In the genomic region with DNA sequence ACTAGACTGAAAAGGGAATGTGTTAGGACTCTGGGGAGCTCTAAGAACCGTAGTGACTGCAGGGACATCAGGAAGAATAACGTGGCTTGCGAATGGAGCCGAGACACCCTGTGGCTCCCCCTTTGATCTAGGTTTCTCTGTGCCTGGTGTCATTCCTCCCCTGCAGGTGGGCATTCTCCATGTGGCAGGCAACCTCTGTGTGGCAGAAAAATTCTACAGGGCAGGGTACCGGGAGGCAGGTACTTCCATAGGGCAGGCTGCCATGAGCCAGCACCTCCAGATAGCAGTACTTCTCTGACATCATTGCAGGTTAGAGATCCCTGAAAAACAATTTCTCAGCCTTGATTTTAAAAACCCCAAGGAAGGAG, we compare ENCODE assay signal across 23 cellular contexts. TPM values are rescaled to one million over a fixed set of nuclear protein-coding genes. Genes with fewer than 3 reads are reported as not detected.
DNase-seq lines count a peak whose midpoint lies in the region; ATAC-seq, FAIRE-seq and TF ChIP-seq lines count a peak whose summit lies in the region.
"Had no signal": no experiment of that assay in that cellular context is flagged by ENCODE, and none has a peak within 500 bp of the region (broad histone marks: within the 10 kb centered on the region; RNA-seq: fewer than 3 reads in every experiment).

No MANE protein-coding gene starts in this region.

- H4K5ac ChIP-seq in IMR-90 (ENCODE audit: low read depth, low read length) (peak overlapping the region; percentile 74), H1 (ENCODE audit: insufficient read length, low read depth, low read length) (no peak overlapping the region)

- H3K79me2 ChIP-seq in H1 (ENCODE audit: control insufficient read depth in 1 of 2, insufficient read depth in 2 of 2, low read length in 2 of 2), result no peaks in the 10 kb centered on the region
- H3K79me2 ChIP-seq in mammary epithelial cell (ENCODE audit: insufficient read depth, low read length), result no peaks in the 10 kb centered on the region

- H3K79me1 ChIP-seq in IMR-90 (ENCODE audit: low read depth in 1 of 2, low read length in 2 of 2) (no peaks in the 10 kb centered on the region), H1 (ENCODE audit: low read depth, low read length) (no peaks in the 10 kb centered on the region), neuronal stem cell (ENCODE audit: low read depth, low read length) (no peaks in the 10 kb centered on the region)

- H2BK5ac ChIP-seq in IMR-90 (ENCODE audit: low read depth, low read length, poor library complexity, severe bottlenecking) (peak overlapping the region; percentile 72), H1 (ENCODE audit: low read depth, low read length) (no peak overlapping the region), neuronal stem cell (ENCODE audit: low read length) (no peak overlapping the region)

- no CpG with 5 or more reads among the region's 5 CpGs for WGBS in IMR-90 (ENCODE audit: extremely low coverage in 2 of 2, insufficient read length in 1 of 2), 2 experiments
- WGBS in H1 (ENCODE audit: extremely low coverage in 1 of 2, insufficient coverage in 1 of 2, insufficient read length in 1 of 2, insufficient replicate concordance in 2 of 2, low coverage in 1 of 2, low lambda C conversion rate in 2 of 2, missing lambda C conversion rate in 1 of 2), 2 experiments, result 79% methylated on average over 5 of the region's 5 CpGs; no CpG with 5 or more reads in 1 of the 2 experiments
- WGBS in neuronal stem cell (ENCODE audit: extremely low coverage in 2 of 2, insufficient read length in 2 of 2, insufficient replicate concordance in 1 of 2), 2 donors, result no CpG with 5 or more reads among the region's 5 CpGs
- WGBS in mammary epithelial cell (ENCODE audit: low coverage, missing lambda C conversion rate), result 87% methylated on average over 5 of the region's 5 CpGs

- CTCF ChIA-PET in IMR-90 (lab: Yijun Ruan, JAX) (interaction anchor here (0.8 kb wide), 1 partner anchor 15 kb away, joined by 3 read pairs; no protein-coding TSS in a partner anchor), H1 (lab: Charles Lee; ENCODE audit: partially characterized antibody) (interaction anchor here (1.3 kb wide), 1 partner anchor 12 kb away, joined by 4 read pairs; no protein-coding TSS in a partner anchor), mammary epithelial cell (lab: Charles Lee; ENCODE audit: low non-redundant PET) (no interaction called here)

- FAIRE-seq in H1 (lab: Jason Lieb, UNC), result no peak
- FAIRE-seq: bronchial epithelial cell, G401.6, islet of Langerhans had no signal

- H3K27me3 ChIP-seq in BLaER1, result no peaks in the 10 kb centered on the region
- H3K27me3 ChIP-seq in IMR-90 (ENCODE audit: control insufficient read depth, insufficient read depth, low read length), result no peaks in the 10 kb centered on the region
- H3K27me3 ChIP-seq in H1 (replicated peaks in 1 of 4; ENCODE audit: control insufficient read depth in 3 of 4, extremely low read depth in 1 of 4, insufficient read depth in 3 of 4, low read length in 3 of 4), result no peaks in the 10 kb centered on the region
- H3K27me3 ChIP-seq in neuronal stem cell (ENCODE audit: control insufficient read depth in 3 of 3, insufficient read depth in 3 of 3, low read depth in 1 of 3, low read length in 3 of 3), result peaks cover 0 to 12% (median 0%) of the 10 kb centered on the region in 3 experiments
- H3K27me3 ChIP-seq in mammary epithelial cell (ENCODE audit: insufficient read depth, low read length), result no peaks in the 10 kb centered on the region
- H3K27me3 ChIP-seq: adrenal gland had no signal

- in situ Hi-C loops in IMR-90 (cut with MboI; ENCODE audit: low sequenced_read_pairs), result no loop called here
- in situ Hi-C loops in mammary epithelial cell (cut with MboI; ENCODE audit: low sequenced_read_pairs in 2 of 2), result no loop called here

- 0 out of 2 replicates have a peak, but pooled peaks cover 8% of the 10 kb centered on the region for H3K9me3 ChIP-seq in BLaER1
- H3K9me3 ChIP-seq in IMR-90 (ENCODE audit: control insufficient read depth, insufficient read depth, low read length), result no peaks in the 10 kb centered on the region
- H3K9me3 ChIP-seq in H1 (ENCODE audit: insufficient read depth in 2 of 2, low read depth in 1 of 2, low read length in 1 of 2), result no peaks in the 10 kb centered on the region
- no peaks in the 10 kb centered on the region for H3K9me3 ChIP-seq in neuronal stem cell (replicated peaks in 1 of 2; ENCODE audit: control insufficient read depth in 2 of 2, insufficient read depth in 1 of 2, low read depth in 1 of 2, low read length in 2 of 2)
- H3K9me3 ChIP-seq in mammary epithelial cell (replicated peaks; ENCODE audit: insufficient read depth, low read length), result no peaks in the 10 kb centered on the region
- H3K9me3 ChIP-seq: adrenal gland, SK-N-SH had no signal

- no peak for TF ChIP-seq EP300 in H1 (IDR thresholded peaks at IDR 0.05; ENCODE audit: borderline replicate concordance in 1 of 2, low read depth in 2 of 2, low read length in 2 of 2)

- BruUV-seq in IMR-90 (replicated peaks; lab: Mats Ljungman, UMichigan) (no TSS peak), mammary epithelial cell (replicated peaks; lab: Mats Ljungman, UMichigan) (no TSS peak)

- H3K4me2 ChIP-seq in BLaER1 (peak overlapping the region; percentile 56), IMR-90 (ENCODE audit: low read depth, low read length) (peak overlapping the region; percentile 3; the same call in 1 of the 2 replicates), H1 (ENCODE audit: insufficient read depth in 1 of 2, low read depth in 2 of 2, low read length in 2 of 2) (no peak overlapping the region), neuronal stem cell (ENCODE audit: insufficient read depth, low read length, poor library complexity, severe bottlenecking) (no peak overlapping the region), mammary epithelial cell (ENCODE audit: insufficient read depth, low read depth, low read length) (no peak overlapping the region)
- H3K4me2 ChIP-seq: SK-N-SH had no signal

- POLR2A ChIA-PET in IMR-90 (lab: Charles Lee; ENCODE audit: unreplicated experiment), result no interaction called here
- POLR2A ChIA-PET in H1 (lab: Charles Lee; ENCODE audit: partially characterized antibody), result interaction anchor here (0.9 kb wide), 1 partner anchor 17 kb away, joined by 3 read pairs; no protein-coding TSS in a partner anchor

- H3K4me1 ChIP-seq in BLaER1 (peaks cover 51% of the 10 kb centered on the region), IMR-90 (ENCODE audit: control insufficient read depth, insufficient read depth, low read length) (peaks cover 19% of the 10 kb centered on the region), H1 (replicated peaks in 1 of 4; ENCODE audit: control insufficient read depth in 3 of 4, insufficient read depth in 4 of 4, low read length in 3 of 4) (peaks cover 5 to 12% (median 8%) of the 10 kb centered on the region in 4 experiments; a peak in 4 of 7 replicates), neuronal stem cell (ENCODE audit: control insufficient read depth in 2 of 2, insufficient read depth in 1 of 2, low read depth in 1 of 2, low read length in 2 of 2) (peaks cover 0 to 4% of the 10 kb centered on the region in 2 donors), mammary epithelial cell (ENCODE audit: insufficient read depth, low read length) (no peaks in the 10 kb centered on the region)
- H3K4me1 ChIP-seq: adrenal gland had no signal

- H3K14ac ChIP-seq in IMR-90 (replicated peaks; ENCODE audit: low read depth, low read length) (peak overlapping the region; percentile 89), H1 (ENCODE audit: insufficient read length) (no peak overlapping the region), neuronal stem cell (ENCODE audit: low read length) (no peak overlapping the region)

- H3K56ac ChIP-seq in IMR-90 (ENCODE audit: extremely low read depth, insufficient read depth, low read length) (peak overlapping the region; percentile 1), H1 (replicated peaks; ENCODE audit: insufficient read length, low read depth, low read length) (no peak overlapping the region)

- H3K23me2 ChIP-seq in H1 (ENCODE audit: low read depth, low read length), result no peaks in the 10 kb centered on the region

- H2BK15ac ChIP-seq in IMR-90 (ENCODE audit: low read depth, low read length) (peak overlapping the region; percentile 1; the same call in 1 of the 3 replicates), H1 (ENCODE audit: low read length) (0 out of 2 replicates have a peak overlapping the region, but pooled peaks have one; percentile 2), neuronal stem cell (ENCODE audit: low read length) (no peak overlapping the region)

- DNase-seq in IMR-90, result no peak
- DNase-seq in H1 (ENCODE audit: low read depth in 1 of 2, low spot score in 2 of 2), result no peak
- no peak for DNase-seq in neuronal stem cell (ENCODE audit: low spot score)
- DNase-seq in mammary epithelial cell, result no peak
- no peak for DNase-seq in COLO829 (ENCODE audit: low spot score)
- DNase-seq in NCI-H69 (lab: John Stamatoyannopoulos, UW), result no peak
- DNase-seq: activated CD4-positive, alpha-beta memory T cell treated with anti-CD3 and anti-CD28 coated beads for 36 hours; activated CD4-positive, CD25-positive, alpha-beta regulatory T cell; activated gamma-delta T cell treated with Interleukin-2 at 50 U/mL for 16 hours; CD4-positive, alpha-beta T cell; naive B cell; NCI-H1930; RPMI8226; T-helper 9 cell had no signal

- peak overlapping the region; percentile 45; the same call in 1 of the 2 replicates for H3K27ac ChIP-seq in BLaER1
- H3K27ac ChIP-seq in IMR-90 (ENCODE audit: insufficient read depth, low read length), result peak overlapping the region; percentile 80
- H3K27ac ChIP-seq in H1 (ENCODE audit: low read depth, low read length), result no peak overlapping the region
- no peak overlapping the region for H3K27ac ChIP-seq in neuronal stem cell (replicated peaks; ENCODE audit: low read length)
- no peak overlapping the region for H3K27ac ChIP-seq in mammary epithelial cell (ENCODE audit: insufficient read depth, low read depth, low read length)

- H3K36me3 ChIP-seq in BLaER1 (no peaks in the 10 kb centered on the region), IMR-90 (ENCODE audit: control insufficient read depth, insufficient read depth, low read length) (no peaks in the 10 kb centered on the region), H1 (ENCODE audit: control insufficient read depth in 2 of 4, insufficient read depth in 4 of 4, low read length in 3 of 4) (no peaks in the 10 kb centered on the region), neuronal stem cell (replicated peaks in 1 of 2; ENCODE audit: control insufficient read depth in 2 of 2, insufficient read depth in 2 of 2, low read length in 2 of 2) (no peaks in the 10 kb centered on the region), mammary epithelial cell (ENCODE audit: insufficient read depth, low read length) (no peaks in the 10 kb centered on the region)
- H3K36me3 ChIP-seq: adrenal gland had no signal

- peak overlapping the region; percentile 25 for H3K23ac ChIP-seq in IMR-90 (ENCODE audit: low read depth, low read length)
- no peak overlapping the region for H3K23ac ChIP-seq in H1 (ENCODE audit: insufficient read length)
- H3K23ac ChIP-seq in neuronal stem cell (ENCODE audit: low read depth, low read length, poor library complexity), result no peak overlapping the region

- H3K9me1 ChIP-seq in IMR-90 (ENCODE audit: insufficient read depth, low read length), result peaks cover 12% of the 10 kb centered on the region

- H2AK5ac ChIP-seq in IMR-90 (ENCODE audit: low read depth, low read length) (peak overlapping the region; percentile 38; the same call in 1 of the 2 replicates), H1 (ENCODE audit: low read depth, low read length) (no peak overlapping the region), neuronal stem cell (ENCODE audit: low read depth, low read length) (no peak overlapping the region)

- no peak for TF ChIP-seq POLR2A in IMR-90 (IDR thresholded peaks at IDR 0.05; ENCODE audit: low read depth, low read length)
- no peak for TF ChIP-seq POLR2A in H1 (IDR thresholded peaks at IDR 0.05; ENCODE audit: control extremely low read depth in 1 of 2, low read depth in 2 of 2, low read length in 2 of 2)

- dilution Hi-C loops in IMR-90 (cut with HindIII; ENCODE audit: low sequenced_read_pairs, unreplicated experiment), result no loop called here
- dilution Hi-C loops in mammary epithelial cell (cut with HindIII; ENCODE audit: low sequenced_read_pairs), result loop anchor here (5.0 kb wide), 2 partner anchors 58 to 123 kb away; no protein-coding TSS in a partner anchor

- TF ChIP-seq RAD21 in IMR-90 (IDR thresholded peaks at IDR 0.05; ENCODE audit: low read length), result no peak
- TF ChIP-seq RAD21 in H1 (IDR thresholded peaks at IDR 0.05 in 1 of 2, conservative IDR thresholded peaks at IDR 0.05 in 1 of 2; ENCODE audit: low read depth in 2 of 2, low read length in 2 of 2), result no peak

- intact Hi-C loops in IMR-90 (cut with micrococcal nuclease), result loop anchor here (1.0 kb wide), 2 partner anchors 29 to 67 kb away; no protein-coding TSS in a partner anchor
- intact Hi-C loops in mammary epithelial cell (cut with micrococcal nuclease), result no loop called here

- peak overlapping the region; percentile 73 to 96 for H4K8ac ChIP-seq in IMR-90 (ENCODE audit: low read depth in 2 of 2, low read length in 2 of 2)
- H4K8ac ChIP-seq in H1 (ENCODE audit: extremely low read depth, insufficient read depth, low read length), result no peak overlapping the region
- H4K8ac ChIP-seq in neuronal stem cell (ENCODE audit: low read depth, low read length), result no peak overlapping the region

- H3K4me3 ChIP-seq in BLaER1 (no peak overlapping the region), IMR-90 (ENCODE audit: insufficient read depth, low read depth, low read length) (no peak overlapping the region), H1 (ENCODE audit: extremely low read depth in 1 of 4, insufficient read depth in 2 of 4, low read depth in 3 of 4, low read length in 4 of 4) (no peak overlapping the region), neuronal stem cell (ENCODE audit: low read length in 2 of 2) (no peak overlapping the region), mammary epithelial cell (replicated peaks in 1 of 3; ENCODE audit: insufficient read depth in 1 of 3, low read depth in 2 of 3, low read length in 3 of 3) (no peak overlapping the region)
- H3K4me3 ChIP-seq: adrenal gland, lung had no signal

- peak overlapping the region; percentile 86 for H2AK9ac ChIP-seq in IMR-90 (replicated peaks; ENCODE audit: low read depth, low read length, poor library complexity)

- H2BK20ac ChIP-seq in IMR-90 (ENCODE audit: low read depth, low read length) (peak overlapping the region; percentile 98), H1 (ENCODE audit: low read length) (no peak overlapping the region)

- H2BK120ac ChIP-seq in IMR-90 (ENCODE audit: low read depth, low read length), result peak overlapping the region; percentile 98
- no peak overlapping the region for H2BK120ac ChIP-seq in H1 (replicated peaks; ENCODE audit: low read depth, low read length)
- no peak overlapping the region for H2BK120ac ChIP-seq in neuronal stem cell (ENCODE audit: low read depth, low read length)

- H4K20me1 ChIP-seq in BLaER1 (no peaks in the 10 kb centered on the region), IMR-90 (ENCODE audit: insufficient read depth, low read length) (no peaks in the 10 kb centered on the region), H1 (replicated peaks in 1 of 2; ENCODE audit: control insufficient read depth in 1 of 2, insufficient read depth in 2 of 2, low read length in 2 of 2) (no peaks in the 10 kb centered on the region), mammary epithelial cell (ENCODE audit: insufficient read depth, low read length) (no peaks in the 10 kb centered on the region)

- ATAC-seq in IMR-90 (ENCODE audit: low read depth) (no peak), HG03196 (IDR thresholded peaks at IDR 0.05; ENCODE audit: unreplicated experiment) (no peak)

- no peak overlapping the region for H2BK12ac ChIP-seq in H1 (ENCODE audit: low read depth, low read length)
- peak overlapping the region; percentile 66 for H2BK12ac ChIP-seq in neuronal stem cell (ENCODE audit: low read length)

- peak overlapping the region; percentile 76 for H2AFZ ChIP-seq in IMR-90 (replicated peaks; ENCODE audit: low read length, poor library complexity)
- H2AFZ ChIP-seq in H1 (ENCODE audit: low read length), result no peak overlapping the region; the same call in 1 of the 2 replicates
- peak overlapping the region; percentile 68 for H2AFZ ChIP-seq in neuronal stem cell (ENCODE audit: low read length)
- H2AFZ ChIP-seq in mammary epithelial cell (ENCODE audit: low read depth, low read length), result no peak overlapping the region

- peak overlapping the region; percentile 43 for H3K18ac ChIP-seq in IMR-90 (ENCODE audit: low read depth, low read length)
- H3K18ac ChIP-seq in H1 (ENCODE audit: extremely low read depth, low read length), result no peak overlapping the region
- H3K18ac ChIP-seq in neuronal stem cell (ENCODE audit: low read length), result no peak overlapping the region

- H4K91ac ChIP-seq in IMR-90 (ENCODE audit: insufficient read depth, low read depth, low read length) (peak overlapping the region; percentile 44), H1 (replicated peaks; ENCODE audit: insufficient read length, low read length) (no peak overlapping the region), neuronal stem cell (ENCODE audit: low read depth, low read length, poor library complexity) (no peak overlapping the region)

- TF ChIP-seq CTCF in IMR-90 (conservative IDR thresholded peaks at IDR 0.05; ENCODE audit: low read depth, low read length) (no peak), H1 (IDR thresholded peaks at IDR 0.05; ENCODE audit: control extremely low read depth in 1 of 3, insufficient read depth in 1 of 3, low read depth in 1 of 3, low read length in 3 of 3) (no peak), mammary epithelial cell (conservative IDR thresholded peaks at IDR 0.05 in 1 of 2, IDR thresholded peaks at IDR 0.05 in 1 of 2; ENCODE audit: extremely low read depth in 1 of 2, insufficient read depth in 1 of 2, low read depth in 1 of 2, low read length in 2 of 2) (no peak)

- H3K9ac ChIP-seq in BLaER1 (no peak overlapping the region), IMR-90 (ENCODE audit: low read depth, low read length) (no peak overlapping the region), H1 (replicated peaks in 1 of 4; ENCODE audit: extremely low read depth in 1 of 4, low read depth in 3 of 4, low read length in 3 of 4) (no peak overlapping the region), neuronal stem cell (ENCODE audit: low read depth, low read length, poor library complexity) (no peak overlapping the region), mammary epithelial cell (ENCODE audit: insufficient read depth, low read length) (no peak overlapping the region)
- H3K9ac ChIP-seq: SK-N-SH had no signal

- peak overlapping the region; percentile 84 for H3K4ac ChIP-seq in IMR-90 (ENCODE audit: low read depth, low read length)
- no peak overlapping the region for H3K4ac ChIP-seq in H1 (replicated peaks; ENCODE audit: insufficient read length, low read depth, low read length)
- no peak overlapping the region for H3K4ac ChIP-seq in neuronal stem cell (ENCODE audit: low read length)

RNA-seq across cellular contexts. Expression of a gene that starts 43.1 kb away (rescaled TPM):
- total RNA-seq in IMR-90 (2012; rRNA removed) (0.28 and 0.36 TPM in 2 replicates), mammary epithelial cell (under 1 TPM; 0.17 to 0.24 TPM)
- polyA plus RNA-seq in IMR-90 (2012; rRNA removed) (0.34 and 0.50 TPM in 2 replicates), H1 (2011; rRNA removed) (0.24 and 0.28 TPM in 2 replicates), mammary epithelial cell (0.18 TPM)
- 0.60 and 0.67 TPM in 2 replicates for polyA plus RNA-seq in IMR-90 (2012; cell fraction: cytosol; rRNA removed)
- polyA plus RNA-seq in IMR-90 (2012; cell fraction: nucleus; rRNA removed; ENCODE audit: low replicate concordance), result 0.73 and 1.1 TPM in 2 replicates
- total RNA-seq in H1 (2021; fragmentation: NEBNext Ultra II Directional; extraction: Animal tissue kit (Norgen Biotek cat#: 25700)), result 0.38 and 0.73 TPM in 2 replicates
- 0.34 TPM for polyA plus RNA-seq in H1 (2011; cell fraction: cytosol; rRNA removed)
- 0.21 TPM for polyA plus RNA-seq in H1 (2011; cell fraction: nucleus; rRNA removed)
- polyA plus RNA-seq in H1 (2012, experiment 1 of 2), result 0.15 to 0.46 TPM in 2 of 4 replicates, not detected in the others
- polyA plus RNA-seq in H1 (2012, experiment 2 of 2), result not detected
- 0.22 TPM for polyA plus RNA-seq in H1 (2013, experiment 1 of 2)
- polyA plus RNA-seq in H1 (2013, experiment 2 of 2), result 0.24 TPM
- 0.51 TPM in 1 of 2 replicates, not detected in the other for polyA minus RNA-seq in H1 (2011; rRNA and poly(A)+ RNA removed)
- not detected for polyA minus RNA-seq in H1 (2011; cell fraction: cytosol; rRNA and poly(A)+ RNA removed)
- polyA minus RNA-seq in H1 (2011; cell fraction: nucleus; rRNA and poly(A)+ RNA removed), result not detected
- 0.17 TPM for polyA plus RNA-seq in neuronal stem cell (2013, experiment 1 of 2)
- 0.22 TPM for polyA plus RNA-seq in neuronal stem cell (2013, experiment 2 of 2)
- polyA minus RNA-seq in mammary epithelial cell, result not detected
- total RNA-seq: activated CD4-positive, alpha-beta memory T cell treated with anti-CD3 and anti-CD28 coated beads for 36 hours; bronchial epithelial cell; HT1080 had no signal

Comparison
In these comparisons a context has a peak if more than half of its experiments do, and no peak if none do; other contexts are left out.
1. H3K27ac ChIP-seq: peak in BLaER1 (single experiment) and IMR-90 (single experiment); none in H1 (single experiment), neuronal stem cell (single experiment) and mammary epithelial cell (single experiment).
2. H3K4me2 ChIP-seq: peak in BLaER1 (single experiment) and IMR-90 (single experiment); none in H1 (0 of 2), neuronal stem cell (single experiment) and mammary epithelial cell (single experiment).
3. H2AFZ ChIP-seq: peak in IMR-90 (single experiment) and neuronal stem cell (single experiment); none in H1 (single experiment) and mammary epithelial cell (single experiment).
4. H4K8ac ChIP-seq: peak in IMR-90 (2 of 2); none in H1 (single experiment) and neuronal stem cell (single experiment).